Comparison of ENCODE assay signal across 2 cellular contexts in the genomic region with DNA sequence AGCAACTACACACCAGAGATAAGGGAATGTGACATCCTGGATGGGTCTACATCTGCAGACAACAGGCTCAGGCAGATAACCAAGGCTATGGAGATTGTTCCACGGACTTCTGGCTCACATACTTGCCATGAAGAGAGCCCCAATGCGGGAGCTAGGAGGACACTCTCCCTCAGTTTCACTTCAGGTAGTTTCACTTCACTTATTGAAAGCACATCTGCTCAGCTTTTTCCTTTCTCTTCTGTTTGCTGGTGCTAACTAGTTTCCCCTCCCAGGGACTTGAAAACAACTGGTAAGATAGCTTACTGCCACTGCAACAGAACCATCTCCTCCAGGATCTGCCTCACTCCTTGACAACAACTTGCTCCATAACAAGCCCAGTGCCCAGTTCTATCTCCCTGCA.
TF ChIP-seq lines count a peak whose summit lies in the region.

No MANE protein-coding gene starts in this region.

TF ChIP-seq in H1, 55 proteins besides CTCF, POLR2A, EP300 and RAD21:
- TF ChIP-seq CHD2 (IDR thresholded peaks at IDR 0.05; ENCODE audit: low read length) (no peak), KDM5A (IDR thresholded peaks at IDR 0.05; ENCODE audit: low read length) (no peak), TAF7 (optimal IDR thresholded peaks at IDR 0.05; ENCODE audit: borderline replicate concordance, low read depth, low read length) (no peak), CBX5 (IDR thresholded peaks at IDR 0.05; ENCODE audit: low read depth, low read length) (no peak), CREB1 (IDR thresholded peaks at IDR 0.05) (no peak), ZNF274 (IDR thresholded peaks at IDR 0.05; ENCODE audit: borderline replicate concordance, extremely low read depth, low read length) (no peak)
TF ChIP-seq in H1: peak in this region for 0.

TF ChIP-seq in SK-N-SH, 30 proteins besides CTCF, POLR2A, EP300 and RAD21:
- TF ChIP-seq YY1 (IDR thresholded peaks at IDR 0.05; ENCODE audit: low read depth) (no peak), POLR2AphosphoS5 (IDR thresholded peaks at IDR 0.05; ENCODE audit: low read depth, low read length) (no peak), FOSL2 (IDR thresholded peaks at IDR 0.05; ENCODE audit: borderline replicate concordance, low read depth) (no peak), JUND (IDR thresholded peaks at IDR 0.05) (no peak), FOXM1 (IDR thresholded peaks at IDR 0.05; ENCODE audit: low read depth) (no peak), EZH2phosphoT487 (IDR thresholded peaks at IDR 0.05; ENCODE audit: borderline replicate concordance, low read depth) (no peak), CHD2 (IDR thresholded peaks at IDR 0.05; ENCODE audit: low read length, partially characterized antibody) (no peak), ELF1 (IDR thresholded peaks at IDR 0.05) (no peak), NFIC (IDR thresholded peaks at IDR 0.05; ENCODE audit: borderline replicate concordance) (no peak)
- TF ChIP-seq, protein P1, sequence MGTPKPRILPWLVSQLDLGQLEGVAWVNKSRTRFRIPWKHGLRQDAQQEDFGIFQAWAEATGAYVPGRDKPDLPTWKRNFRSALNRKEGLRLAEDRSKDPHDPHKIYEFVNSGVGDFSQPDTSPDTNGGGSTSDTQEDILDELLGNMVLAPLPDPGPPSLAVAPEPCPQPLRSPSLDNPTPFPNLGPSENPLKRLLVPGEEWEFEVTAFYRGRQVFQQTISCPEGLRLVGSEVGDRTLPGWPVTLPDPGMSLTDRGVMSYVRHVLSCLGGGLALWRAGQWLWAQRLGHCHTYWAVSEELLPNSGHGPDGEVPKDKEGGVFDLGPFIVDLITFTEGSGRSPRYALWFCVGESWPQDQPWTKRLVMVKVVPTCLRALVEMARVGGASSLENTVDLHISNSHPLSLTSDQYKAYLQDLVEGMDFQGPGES (IDR thresholded peaks at IDR 0.05; ENCODE audit: low read depth, low read length) = no peak
- TF ChIP-seq, protein P2, sequence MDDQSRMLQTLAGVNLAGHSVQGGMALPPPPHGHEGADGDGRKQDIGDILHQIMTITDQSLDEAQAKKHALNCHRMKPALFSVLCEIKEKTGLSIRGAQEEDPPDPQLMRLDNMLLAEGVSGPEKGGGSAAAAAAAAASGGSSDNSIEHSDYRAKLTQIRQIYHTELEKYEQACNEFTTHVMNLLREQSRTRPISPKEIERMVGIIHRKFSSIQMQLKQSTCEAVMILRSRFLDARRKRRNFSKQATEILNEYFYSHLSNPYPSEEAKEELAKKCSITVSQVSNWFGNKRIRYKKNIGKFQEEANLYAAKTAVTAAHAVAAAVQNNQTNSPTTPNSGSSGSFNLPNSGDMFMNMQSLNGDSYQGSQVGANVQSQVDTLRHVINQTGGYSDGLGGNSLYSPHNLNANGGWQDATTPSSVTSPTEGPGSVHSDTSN (IDR thresholded peaks at IDR 0.05) = no peak
- TF ChIP-seq, protein P3, sequence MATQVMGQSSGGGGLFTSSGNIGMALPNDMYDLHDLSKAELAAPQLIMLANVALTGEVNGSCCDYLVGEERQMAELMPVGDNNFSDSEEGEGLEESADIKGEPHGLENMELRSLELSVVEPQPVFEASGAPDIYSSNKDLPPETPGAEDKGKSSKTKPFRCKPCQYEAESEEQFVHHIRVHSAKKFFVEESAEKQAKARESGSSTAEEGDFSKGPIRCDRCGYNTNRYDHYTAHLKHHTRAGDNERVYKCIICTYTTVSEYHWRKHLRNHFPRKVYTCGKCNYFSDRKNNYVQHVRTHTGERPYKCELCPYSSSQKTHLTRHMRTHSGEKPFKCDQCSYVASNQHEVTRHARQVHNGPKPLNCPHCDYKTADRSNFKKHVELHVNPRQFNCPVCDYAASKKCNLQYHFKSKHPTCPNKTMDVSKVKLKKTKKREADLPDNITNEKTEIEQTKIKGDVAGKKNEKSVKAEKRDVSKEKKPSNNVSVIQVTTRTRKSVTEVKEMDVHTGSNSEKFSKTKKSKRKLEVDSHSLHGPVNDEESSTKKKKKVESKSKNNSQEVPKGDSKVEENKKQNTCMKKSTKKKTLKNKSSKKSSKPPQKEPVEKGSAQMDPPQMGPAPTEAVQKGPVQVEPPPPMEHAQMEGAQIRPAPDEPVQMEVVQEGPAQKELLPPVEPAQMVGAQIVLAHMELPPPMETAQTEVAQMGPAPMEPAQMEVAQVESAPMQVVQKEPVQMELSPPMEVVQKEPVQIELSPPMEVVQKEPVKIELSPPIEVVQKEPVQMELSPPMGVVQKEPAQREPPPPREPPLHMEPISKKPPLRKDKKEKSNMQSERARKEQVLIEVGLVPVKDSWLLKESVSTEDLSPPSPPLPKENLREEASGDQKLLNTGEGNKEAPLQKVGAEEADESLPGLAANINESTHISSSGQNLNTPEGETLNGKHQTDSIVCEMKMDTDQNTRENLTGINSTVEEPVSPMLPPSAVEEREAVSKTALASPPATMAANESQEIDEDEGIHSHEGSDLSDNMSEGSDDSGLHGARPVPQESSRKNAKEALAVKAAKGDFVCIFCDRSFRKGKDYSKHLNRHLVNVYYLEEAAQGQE (IDR thresholded peaks at IDR 0.05; ENCODE audit: low read depth, low read length) = no peak
TF ChIP-seq in SK-N-SH: peak in this region for 0.
